In genomic region chr6:17057322-17057721, GRCh38 we compare ENCODE assay signal across 34 cellular contexts. TPM values are rescaled to one million over a fixed set of nuclear protein-coding genes. Genes with fewer than 3 reads are reported as not detected.
A peak's percentile ranks its signal among the peaks of the same experiment; 100 is the strongest.
DNase-seq lines count a peak whose midpoint lies in the region; ATAC-seq and TF ChIP-seq lines count a peak whose summit lies in the region.
"Had no signal": no experiment of that assay in that cellular context is flagged by ENCODE, and none has a peak within 500 bp of the region (broad histone marks: within the 10 kb centered on the region; RNA-seq: fewer than 3 reads in every experiment).

No MANE protein-coding gene starts in this region.

- H3K9ac ChIP-seq in mammary epithelial cell (ENCODE audit: insufficient read depth, low read length): no peak overlapping the region

- no peaks in the 10 kb centered on the region for H3K36me3 Mint-ChIP-seq in HFFc6 (ENCODE audit: low read depth)
- H3K36me3 Mint-ChIP-seq in T-helper 2 cell treated with Interferon-gamma antibody and Interleukin-4, amounts not matched to agents 5 μg/mL and 100 μg/mL, for 36 hours (ENCODE audit: low read depth): no peaks in the 10 kb centered on the region
- H3K36me3 Mint-ChIP-seq: activated naive CD8-positive, alpha-beta T cell treated with anti-CD3 and anti-CD28 coated beads, Interleukin-2, amount 10 ng/mL, durations not matched to agents 7 days and 5 days; IgD-negative memory B cell had no signal

- intact Hi-C loops in A673 (cut with micrococcal nuclease; ENCODE audit: unreplicated experiment): no loop called here
- intact Hi-C loops in mammary epithelial cell (cut with micrococcal nuclease): loop anchor here (5.0 kb wide), 1 partner anchor 45 kb away; no protein-coding TSS in a partner anchor

- H3K9me3 ChIP-seq in A673 (ENCODE audit: low read depth, low read length, poor library complexity, severe bottlenecking): no peaks in the 10 kb centered on the region
- H3K9me3 ChIP-seq in mammary epithelial cell (replicated peaks; ENCODE audit: insufficient read depth, low read length): no peaks in the 10 kb centered on the region
- H3K9me3 ChIP-seq: ascending aorta, lower lobe of right lung, ovary, tibial artery had no signal

- POLR2A ChIA-PET in A673 (lab: Charles Lee; ENCODE audit: low non-redundant PET): no interaction called here

- H3K9me3 Mint-ChIP-seq in HFFc6: no peaks in the 10 kb centered on the region
- no peaks in the 10 kb centered on the region for H3K9me3 Mint-ChIP-seq in T-helper 2 cell treated with Interferon-gamma antibody and Interleukin-4, amounts not matched to agents 5 μg/mL and 100 μg/mL, for 36 hours
- H3K9me3 Mint-ChIP-seq: central memory CD8-positive, alpha-beta T cell; dendritic cell treated with granulocyte-macrophage colony-stimulating factor and Interleukin-4, amounts not matched to agents 40 ng/mL and 50 ng/mL, for 4 days; endodermal cell; stimulated activated naive CD8-positive, alpha-beta T cell treated with anti-CD3 and anti-CD28 coated beads, Interleukin-15, amount 100 ng/mL, for 72 hours had no signal

- ATAC-seq in foreskin keratinocyte: peak; percentile 80
- no peak for ATAC-seq in HG02973 (IDR thresholded peaks at IDR 0.05; ENCODE audit: unreplicated experiment)
- ATAC-seq: GM12878; lower lobe of right lung; stimulated activated naive CD8-positive, alpha-beta T cell treated with anti-CD3 and anti-CD28 coated beads, Interleukin-15, amount 100 ng/mL, for 72 hours; T-helper 17 cell had no signal

- H3K27me3 Mint-ChIP-seq in HFFc6 (ENCODE audit: insufficient read depth): no peaks in the 10 kb centered on the region; the same call in 1 of the 2 replicates
- no peaks in the 10 kb centered on the region for H3K27me3 Mint-ChIP-seq in T-helper 2 cell treated with Interferon-gamma antibody and Interleukin-4, amounts not matched to agents 5 μg/mL and 100 μg/mL, for 36 hours (ENCODE audit: low read depth)
- H3K27me3 Mint-ChIP-seq: dendritic cell treated with granulocyte-macrophage colony-stimulating factor and Interleukin-4, amounts not matched to agents 40 ng/mL and 50 ng/mL, for 4 days had no signal

- peak overlapping the region; percentile 64 for H3K27ac Mint-ChIP-seq in HFFc6
- no peak overlapping the region for H3K27ac Mint-ChIP-seq in T-helper 2 cell treated with Interferon-gamma antibody and Interleukin-4, amounts not matched to agents 5 μg/mL and 100 μg/mL, for 36 hours
- H3K27ac Mint-ChIP-seq: activated naive CD8-positive, alpha-beta T cell treated with anti-CD3 and anti-CD28 coated beads, Interleukin-2, amount 10 ng/mL, durations not matched to agents 7 days and 5 days; dendritic cell treated with granulocyte-macrophage colony-stimulating factor and Interleukin-4, amounts not matched to agents 40 ng/mL and 50 ng/mL, for 4 days; endodermal cell; IgD-negative memory B cell; nephron; stimulated activated naive CD8-positive, alpha-beta T cell treated with anti-CD3 and anti-CD28 coated beads, Interleukin-15, amount 100 ng/mL, for 72 hours; T-helper 17 cell had no signal

- H4K20me1 ChIP-seq in mammary epithelial cell (ENCODE audit: insufficient read depth, low read length): no peaks in the 10 kb centered on the region

- H3K4me1 ChIP-seq in A673 (ENCODE audit: insufficient read depth, low read length, poor library complexity, severe bottlenecking): peaks cover 4% of the 10 kb centered on the region
- H3K4me1 ChIP-seq in mammary epithelial cell (ENCODE audit: insufficient read depth, low read length): peaks cover 33% of the 10 kb centered on the region
- H3K4me1 ChIP-seq in foreskin keratinocyte: peaks cover 25% of the 10 kb centered on the region
- H3K4me1 ChIP-seq: ascending aorta, lower lobe of right lung, tibial artery had no signal

- peak; percentile 38 for DNase-seq in A673 (ENCODE audit: low spot score)
- DNase-seq in HFFc6: peak; percentile 43
- peak; percentile 80 for DNase-seq in mammary epithelial cell
- DNase-seq in foreskin keratinocyte: peak; percentile 85 to 90
- DNase-seq in activated CD4-positive, alpha-beta T cell treated with anti-CD3 and anti-CD28 coated beads for 48 hours: no peak
- DNase-seq in KBM-7: no peak
- DNase-seq in T-helper 2 cell treated with Interferon-gamma antibody and Interleukin-4, amounts not matched to agents 5 μg/mL and 100 μg/mL, for 36 hours (ENCODE audit: low spot score): no peak
- DNase-seq: activated effector memory CD4-positive, alpha-beta T cell treated with anti-CD3 and anti-CD28 coated beads, Interleukin-2, amount 50 U/mL, for 16 hours; activated naive CD8-positive, alpha-beta T cell treated with anti-CD3 and anti-CD28 coated beads, Interleukin-2, amount 10 ng/mL, durations not matched to agents 7 days and 5 days; activated T-cell treated with anti-CD3 and anti-CD28 coated beads, Interleukin-2, amount 50 U/mL, for 1 hour; C1 segment of cervical spinal cord; DMS79 treated with DMSO at 0.1 percent for 48 hours; endodermal cell; glutamatergic neuron; lower lobe of right lung; NCI-H2081; NCI-H2227 treated with DMSO at 0.1 percent for 48 hours; NCI-H69; ovary; retina; RPMI8226; small intestine; stimulated activated CD4-positive, alpha-beta T cell treated with anti-CD3 and anti-CD28 coated beads, Interleukin-1b, Interleukin-23, amount 100 ng/mL, for 48 hours; stimulated activated CD8-positive, alpha-beta memory T cell treated with anti-CD3 and anti-CD28 coated beads, Interleukin-4, amount 100 ng/mL, for 48 hours; stimulated activated naive CD8-positive, alpha-beta T cell treated with anti-CD3 and anti-CD28 coated beads, Interleukin-15, amount 100 ng/mL, for 72 hours; T-helper 17 cell; tibial artery had no signal

- H3K4me3 Mint-ChIP-seq in HFFc6: no peak overlapping the region
- no peak overlapping the region for H3K4me3 Mint-ChIP-seq in T-helper 2 cell treated with Interferon-gamma antibody and Interleukin-4, amounts not matched to agents 5 μg/mL and 100 μg/mL, for 36 hours
- H3K4me3 Mint-ChIP-seq: activated naive CD8-positive, alpha-beta T cell treated with anti-CD3 and anti-CD28 coated beads, Interleukin-2, amount 10 ng/mL, durations not matched to agents 7 days and 5 days; central memory CD8-positive, alpha-beta T cell; dendritic cell treated with granulocyte-macrophage colony-stimulating factor and Interleukin-4, amounts not matched to agents 40 ng/mL and 50 ng/mL, for 4 days; endodermal cell; IgD-negative memory B cell; nephron; stimulated activated naive CD8-positive, alpha-beta T cell treated with anti-CD3 and anti-CD28 coated beads, Interleukin-15, amount 100 ng/mL, for 72 hours; T-helper 17 cell had no signal

- H2AFZ ChIP-seq in mammary epithelial cell (ENCODE audit: low read depth, low read length): no peak overlapping the region

- TF ChIP-seq CTCF in A673 (conservative IDR thresholded peaks at IDR 0.05; ENCODE audit: low read depth, low read length): no peak
- TF ChIP-seq CTCF in HFFc6 (IDR thresholded peaks at IDR 0.05): no peak
- TF ChIP-seq CTCF in mammary epithelial cell (conservative IDR thresholded peaks at IDR 0.05 in 1 of 2, IDR thresholded peaks at IDR 0.05 in 1 of 2; ENCODE audit: extremely low read depth in 1 of 2, insufficient read depth in 1 of 2, low read depth in 1 of 2, low read length in 2 of 2): no peak
- TF ChIP-seq CTCF in foreskin keratinocyte (conservative IDR thresholded peaks at IDR 0.05): no peak

- H3K4me3 ChIP-seq in A673 (ENCODE audit: low read depth, low read length, poor library complexity, severe bottlenecking) (no peak overlapping the region), mammary epithelial cell (replicated peaks in 1 of 3; ENCODE audit: insufficient read depth in 1 of 3, low read depth in 2 of 3, low read length in 3 of 3) (no peak overlapping the region)
- H3K4me3 ChIP-seq: ascending aorta, GM12878, lower lobe of right lung, ovary, tibial artery had no signal

- no TSS peak for BruUV-seq in A673 (replicated peaks; lab: Mats Ljungman, UMichigan)
- no TSS peak for BruUV-seq in mammary epithelial cell (replicated peaks; lab: Mats Ljungman, UMichigan)

- no peak overlapping the region for H3K4me2 ChIP-seq in mammary epithelial cell (ENCODE audit: insufficient read depth, low read depth, low read length)

- dilution Hi-C loops in mammary epithelial cell (cut with HindIII; ENCODE audit: low sequenced_read_pairs): no loop called here

- CTCF ChIA-PET in A673 (lab: Charles Lee) (no interaction called here), mammary epithelial cell (lab: Charles Lee; ENCODE audit: low non-redundant PET) (no interaction called here)

- 3% methylated on average over 2 of the region's 2 CpGs for WGBS in mammary epithelial cell (ENCODE audit: low coverage, missing lambda C conversion rate)

- H3K36me3 ChIP-seq in A673 (ENCODE audit: insufficient read depth, low read length, poor library complexity, severe bottlenecking) (no peaks in the 10 kb centered on the region), mammary epithelial cell (ENCODE audit: insufficient read depth, low read length) (no peaks in the 10 kb centered on the region)
- H3K36me3 ChIP-seq: ascending aorta, lower lobe of right lung, ovary, tibial artery had no signal

- H3K27ac ChIP-seq in A673 (ENCODE audit: low read depth, low read length, poor library complexity, severe bottlenecking): no peak overlapping the region
- H3K27ac ChIP-seq in mammary epithelial cell (ENCODE audit: insufficient read depth, low read depth, low read length): peak overlapping the region; percentile 31
- H3K27ac ChIP-seq in foreskin keratinocyte: peak overlapping the region; percentile 67
- H3K27ac ChIP-seq: ascending aorta, lower lobe of right lung, ovary, tibial artery had no signal

- H3K79me2 ChIP-seq in mammary epithelial cell (ENCODE audit: insufficient read depth, low read length): no peaks in the 10 kb centered on the region

- in situ Hi-C loops in mammary epithelial cell (cut with MboI; ENCODE audit: low sequenced_read_pairs in 2 of 2) (loop anchor here in 1 of 2 donors (25.0 kb wide), 1 partner anchor 720 kb away; no protein-coding TSS in a partner anchor), KBM-7 (cut with MboI; ENCODE audit: low pct_unique_long_range_greater_than_20kb, low sequenced_read_pairs) (no loop called here)

- H3K27me3 ChIP-seq in A673 (replicated peaks; ENCODE audit: insufficient read depth, low read depth, low read length, poor library complexity) (no peaks in the 10 kb centered on the region), mammary epithelial cell (ENCODE audit: insufficient read depth, low read length) (no peaks in the 10 kb centered on the region), foreskin keratinocyte (no peaks in the 10 kb centered on the region)
- H3K27me3 ChIP-seq: ascending aorta, ovary, tibial artery had no signal

- H3K4me1 Mint-ChIP-seq in HFFc6 (ENCODE audit: low read depth): peaks cover 13% of the 10 kb centered on the region
- H3K4me1 Mint-ChIP-seq in T-helper 2 cell treated with Interferon-gamma antibody and Interleukin-4, amounts not matched to agents 5 μg/mL and 100 μg/mL, for 36 hours (ENCODE audit: low read depth): no peaks in the 10 kb centered on the region
- H3K4me1 Mint-ChIP-seq: activated naive CD8-positive, alpha-beta T cell treated with anti-CD3 and anti-CD28 coated beads, Interleukin-2, amount 10 ng/mL, durations not matched to agents 7 days and 5 days; central memory CD8-positive, alpha-beta T cell; endodermal cell; nephron; stimulated activated naive CD8-positive, alpha-beta T cell treated with anti-CD3 and anti-CD28 coated beads, Interleukin-15, amount 100 ng/mL, for 72 hours had no signal

RNA-seq across cellular contexts. Expression of gene STMND1, which starts 44.5 kb away (rescaled TPM):
- total RNA-seq in A673 (2021) (not detected in 2 replicates), mammary epithelial cell (not detected), foreskin keratinocyte (not detected in 2 replicates)
- total RNA-seq in HFFc6 (2021; fragmentation: NEBNext Ultra II Directional; extraction: Animal tissue kit (Norgen Biotek cat#: 25700)): under 1 TPM in 3 of 6 experiments, not detected in 3; 0.11 to 0.15 (median 0.14) TPM
- polyA plus RNA-seq in mammary epithelial cell (not detected), foreskin keratinocyte (not detected in 2 replicates)
- not detected for polyA minus RNA-seq in mammary epithelial cell
- total RNA-seq: activated naive CD8-positive, alpha-beta T cell treated with anti-CD3 and anti-CD28 coated beads, Interleukin-2, amount 10 ng/mL, durations not matched to agents 7 days and 5 days; ascending aorta; GM12878; T-helper 17 cell had no signal
- polyA plus RNA-seq: IgD-negative memory B cell had no signal

Comparison
In these comparisons a context has a peak if more than half of its experiments do, and no peak if none do; other contexts are left out.
1. DNase-seq: peak in A673 (single experiment), HFFc6 (single experiment), mammary epithelial cell (single experiment) and foreskin keratinocyte (2 of 2); none in activated CD4-positive, alpha-beta T cell treated with anti-CD3 and anti-CD28 coated beads for 48 hours (single experiment), KBM-7 (single experiment) and T-helper 2 cell treated with Interferon-gamma antibody and Interleukin-4, amounts not matched to agents 5 μg/mL and 100 μg/mL, for 36 hours (single experiment).